14 cellular contexts compared by ENCODE assay signal in the genomic region with DNA sequence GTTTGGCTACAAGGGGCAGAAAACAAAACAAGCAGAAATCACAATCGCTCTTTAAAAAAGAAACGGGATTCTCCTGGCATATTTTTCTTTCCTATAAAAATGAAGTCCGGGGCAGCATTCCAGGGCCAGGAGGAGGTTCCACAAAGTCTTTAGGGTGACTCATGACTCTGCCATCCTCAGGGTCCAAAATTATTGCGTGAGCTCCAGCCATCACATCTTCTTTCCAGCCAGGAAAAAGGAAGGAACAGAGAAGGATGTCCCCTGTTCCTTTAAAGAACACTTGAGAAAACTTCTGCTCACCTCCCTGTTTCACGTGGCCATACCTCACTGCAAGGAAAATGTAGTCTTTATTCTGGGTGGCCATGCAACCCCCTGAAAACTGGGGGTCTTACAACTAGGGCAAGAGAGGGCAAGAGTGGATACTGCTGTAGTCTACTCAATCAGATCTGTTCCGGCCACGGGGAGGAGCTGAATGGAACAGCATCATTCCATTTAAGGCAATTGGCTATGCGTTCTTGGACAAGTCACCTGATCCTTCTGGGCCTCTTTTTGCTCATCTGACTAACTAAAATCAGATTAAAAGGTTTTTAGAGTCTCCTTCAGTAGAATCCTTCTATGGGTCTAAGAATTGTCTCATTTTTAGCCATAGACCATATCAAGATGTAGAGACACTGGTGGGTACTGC. TPM values are rescaled to one million over a fixed set of nuclear protein-coding genes. Genes with fewer than 3 reads are reported as not detected.
DNase-seq lines count a peak whose midpoint lies in the region; ATAC-seq, FAIRE-seq and TF ChIP-seq lines count a peak whose summit lies in the region.
"Had no signal": no experiment of that assay in that cellular context is flagged by ENCODE, and none has a peak within 500 bp of the region (broad histone marks: within the 10 kb centered on the region; RNA-seq: fewer than 3 reads in every experiment).

No MANE protein-coding gene starts in this region.

- H3K36me3 Mint-ChIP-seq in IgD-negative memory B cell: no peaks in the 10 kb centered on the region
- H3K36me3 Mint-ChIP-seq in stimulated activated naive CD8-positive, alpha-beta T cell treated with anti-CD3 and anti-CD28 coated beads, Interleukin-15, Interleukin-2, amounts not matched to agents 100 ng/mL and 50 ng/mL, for 24 hours (ENCODE audit: low read depth): no peaks in the 10 kb centered on the region
- H3K36me3 Mint-ChIP-seq in chondrocyte (ENCODE audit: low read depth): no peaks in the 10 kb centered on the region

- H3K4me1 ChIP-seq in H1 (replicated peaks in 1 of 4; ENCODE audit: control insufficient read depth in 3 of 4, insufficient read depth in 4 of 4, low read length in 3 of 4): peaks cover 0 to 16% (median 10%) of the 10 kb centered on the region in 4 experiments; a peak in 6 of 7 replicates
- H3K4me1 ChIP-seq: pancreas had no signal

- H3K79me2 ChIP-seq in H1 (ENCODE audit: control insufficient read depth in 1 of 2, insufficient read depth in 2 of 2, low read length in 2 of 2): no peaks in the 10 kb centered on the region

- H3K27me3 Mint-ChIP-seq in IgD-negative memory B cell: peaks cover 6% of the 10 kb centered on the region
- no peaks in the 10 kb centered on the region for H3K27me3 Mint-ChIP-seq in stimulated activated naive CD8-positive, alpha-beta T cell treated with anti-CD3 and anti-CD28 coated beads, Interleukin-15, Interleukin-2, amounts not matched to agents 100 ng/mL and 50 ng/mL, for 24 hours
- peaks cover 9% of the 10 kb centered on the region for H3K27me3 Mint-ChIP-seq in chondrocyte (ENCODE audit: low read depth)

- H3K4me3 ChIP-seq in H1 (ENCODE audit: extremely low read depth in 1 of 4, insufficient read depth in 2 of 4, low read depth in 3 of 4, low read length in 4 of 4): no peak overlapping the region
- H3K4me3 ChIP-seq: dorsolateral prefrontal cortex, pancreas, upper lobe of left lung had no signal

- H3K4ac ChIP-seq in H1 (replicated peaks; ENCODE audit: insufficient read length, low read depth, low read length): no peak overlapping the region

- H3K79me1 ChIP-seq in H1 (ENCODE audit: low read depth, low read length): no peaks in the 10 kb centered on the region

- H2AFZ ChIP-seq in H1 (ENCODE audit: low read length): no peak overlapping the region

- H3K27ac Mint-ChIP-seq in IgD-negative memory B cell (peak overlapping the region in 2 of 3 donors; percentile 47 to 91), chondrocyte (ENCODE audit: unreplicated experiment) (no peak overlapping the region)
- H3K27ac Mint-ChIP-seq in stimulated activated naive CD8-positive, alpha-beta T cell treated with anti-CD3 and anti-CD28 coated beads, Interleukin-15, Interleukin-2, amounts not matched to agents 100 ng/mL and 50 ng/mL, for 24 hours: peak overlapping the region; percentile 26

- H3K18ac ChIP-seq in H1 (ENCODE audit: extremely low read depth, low read length): no peak overlapping the region; the same call in 1 of the 2 replicates

- WGBS in H1 (ENCODE audit: extremely low coverage in 1 of 2, insufficient coverage in 1 of 2, insufficient read length in 1 of 2, insufficient replicate concordance in 2 of 2, low coverage in 1 of 2, low lambda C conversion rate in 2 of 2, missing lambda C conversion rate in 1 of 2), 2 experiments: 87% methylated on average over 8 of the region's 8 CpGs; no CpG with 5 or more reads in 1 of the 2 experiments

- no peaks in the 10 kb centered on the region for H3K27me3 ChIP-seq in H1 (replicated peaks in 1 of 4; ENCODE audit: control insufficient read depth in 3 of 4, extremely low read depth in 1 of 4, insufficient read depth in 3 of 4, low read length in 3 of 4)
- H3K27me3 ChIP-seq: pancreas, upper lobe of left lung had no signal

- no peak overlapping the region for H2BK120ac ChIP-seq in H1 (replicated peaks; ENCODE audit: low read depth, low read length)

- no peaks in the 10 kb centered on the region for H4K20me1 ChIP-seq in H1 (replicated peaks in 1 of 2; ENCODE audit: control insufficient read depth in 1 of 2, insufficient read depth in 2 of 2, low read length in 2 of 2)

- no peak overlapping the region for H3K23ac ChIP-seq in H1 (ENCODE audit: insufficient read length)

- H3K9me3 ChIP-seq in H1 (ENCODE audit: insufficient read depth in 2 of 2, low read depth in 1 of 2, low read length in 1 of 2): no peaks in the 10 kb centered on the region
- H3K9me3 ChIP-seq: pancreas, upper lobe of left lung had no signal

- H2BK20ac ChIP-seq in H1 (ENCODE audit: low read length): no peak overlapping the region

- TF ChIP-seq POLR2A in H1 (IDR thresholded peaks at IDR 0.05; ENCODE audit: control extremely low read depth in 1 of 2, low read depth in 2 of 2, low read length in 2 of 2): no peak

- CTCF ChIA-PET in H1 (lab: Charles Lee; ENCODE audit: partially characterized antibody): interaction anchor here (0.6 to 5.3 kb wide), 5 partner anchors 11 to 960 kb away, joined by 3 to 23 read pairs (median 4); no protein-coding TSS in a partner anchor

- H4K5ac ChIP-seq in H1 (ENCODE audit: insufficient read length, low read depth, low read length): no peak overlapping the region

- TF ChIP-seq RAD21 in H1 (IDR thresholded peaks at IDR 0.05 in 1 of 2, conservative IDR thresholded peaks at IDR 0.05 in 1 of 2; ENCODE audit: low read depth in 2 of 2, low read length in 2 of 2): no peak

- H3K14ac ChIP-seq in H1 (ENCODE audit: insufficient read length): no peak overlapping the region

- peak overlapping the region; percentile 38 to 91 (median 78) for H3K4me3 Mint-ChIP-seq in IgD-negative memory B cell
- peak overlapping the region; percentile 39 for H3K4me3 Mint-ChIP-seq in stimulated activated naive CD8-positive, alpha-beta T cell treated with anti-CD3 and anti-CD28 coated beads, Interleukin-15, Interleukin-2, amounts not matched to agents 100 ng/mL and 50 ng/mL, for 24 hours
- H3K4me3 Mint-ChIP-seq in chondrocyte (ENCODE audit: unreplicated experiment): no peak overlapping the region

- H3K56ac ChIP-seq in H1 (replicated peaks; ENCODE audit: insufficient read length, low read depth, low read length): no peak overlapping the region

- no peak for FAIRE-seq in H1 (lab: Jason Lieb, UNC)
- FAIRE-seq: pancreas had no signal

- DNase-seq in cardiac septum (ENCODE audit: low spot score) (peak; percentile 56), left cardiac atrium (no peak), H1 (ENCODE audit: low read depth in 1 of 2, low spot score in 2 of 2) (no peak), chondrocyte (ENCODE audit: low spot score) (no peak), GM19238 (ENCODE audit: insufficient read length, low spot score) (no peak), dedifferentiated amniotic fluid mesenchymal stem cell (ENCODE audit: extremely low spot score) (no peak)
- DNase-seq: anterior cingulate cortex, PC-3, upper lobe of left lung had no signal

- no peak overlapping the region for H4K91ac ChIP-seq in H1 (replicated peaks; ENCODE audit: insufficient read length, low read length)

- no peak for ATAC-seq in left cardiac atrium
- ATAC-seq: pancreas, PC-3 had no signal

- H3K27ac ChIP-seq in H1 (ENCODE audit: low read depth, low read length): no peak overlapping the region
- H3K27ac ChIP-seq: dorsolateral prefrontal cortex, pancreas, upper lobe of left lung had no signal

- H2AK5ac ChIP-seq in H1 (ENCODE audit: low read depth, low read length): no peak overlapping the region

- H4K8ac ChIP-seq in H1 (ENCODE audit: extremely low read depth, insufficient read depth, low read length): no peak overlapping the region

- POLR2A ChIA-PET in H1 (lab: Charles Lee; ENCODE audit: partially characterized antibody): interaction anchor here (1.4 kb wide), 1 partner anchor 86 kb away, joined by 3 read pairs; no protein-coding TSS in a partner anchor

- TF ChIP-seq CTCF in H1 (IDR thresholded peaks at IDR 0.05; ENCODE audit: control extremely low read depth in 1 of 3, insufficient read depth in 1 of 3, low read depth in 1 of 3, low read length in 3 of 3) (no peak), chondrocyte (IDR thresholded peaks at IDR 0.05) (no peak)

- no peak overlapping the region for H2BK12ac ChIP-seq in H1 (ENCODE audit: low read depth, low read length)

- no peaks in the 10 kb centered on the region for H3K36me3 ChIP-seq in H1 (ENCODE audit: control insufficient read depth in 2 of 4, insufficient read depth in 4 of 4, low read length in 3 of 4)
- H3K36me3 ChIP-seq: pancreas, upper lobe of left lung had no signal

- H3K9ac ChIP-seq in H1 (replicated peaks in 1 of 4; ENCODE audit: extremely low read depth in 1 of 4, low read depth in 3 of 4, low read length in 3 of 4): no peak overlapping the region

- H3K9me3 Mint-ChIP-seq in IgD-negative memory B cell: no peaks in the 10 kb centered on the region
- no peaks in the 10 kb centered on the region for H3K9me3 Mint-ChIP-seq in stimulated activated naive CD8-positive, alpha-beta T cell treated with anti-CD3 and anti-CD28 coated beads, Interleukin-15, Interleukin-2, amounts not matched to agents 100 ng/mL and 50 ng/mL, for 24 hours
- peaks cover 4% of the 10 kb centered on the region for H3K9me3 Mint-ChIP-seq in chondrocyte (ENCODE audit: low read depth)

- TF ChIP-seq EP300 in H1 (IDR thresholded peaks at IDR 0.05; ENCODE audit: borderline replicate concordance in 1 of 2, low read depth in 2 of 2, low read length in 2 of 2): no peak

- H2BK5ac ChIP-seq in H1 (ENCODE audit: low read depth, low read length): no peak overlapping the region

- H2BK15ac ChIP-seq in H1 (ENCODE audit: low read length): peak overlapping the region; percentile 29; the same call in 1 of the 2 replicates

- no peak overlapping the region for H3K4me2 ChIP-seq in H1 (ENCODE audit: insufficient read depth in 1 of 2, low read depth in 2 of 2, low read length in 2 of 2)

- peaks cover 45 to 62% (median 53%) of the 10 kb centered on the region in 3 donors for H3K4me1 Mint-ChIP-seq in IgD-negative memory B cell
- peaks cover 50% of the 10 kb centered on the region for H3K4me1 Mint-ChIP-seq in stimulated activated naive CD8-positive, alpha-beta T cell treated with anti-CD3 and anti-CD28 coated beads, Interleukin-15, Interleukin-2, amounts not matched to agents 100 ng/mL and 50 ng/mL, for 24 hours (ENCODE audit: low read depth)
- H3K4me1 Mint-ChIP-seq in chondrocyte (ENCODE audit: low read depth): peaks cover 7% of the 10 kb centered on the region

- H3K23me2 ChIP-seq in H1 (ENCODE audit: low read depth, low read length): no peaks in the 10 kb centered on the region

- intact Hi-C loops in cardiac septum (cut with DNase I): no loop called here
- intact Hi-C loops in left cardiac atrium (cut with DNase I): no loop called here

RNA-seq across cellular contexts. Expression of gene CTCFL, which starts 49.4 kb away (rescaled TPM):
- total RNA-seq in cardiac septum (not detected), left cardiac atrium (not detected), chondrocyte (not detected in 3 replicates)
- polyA plus RNA-seq in IgD-negative memory B cell (not detected), H1 (2011; rRNA removed) (0.30 and 0.75 TPM in 2 replicates)
- 0.80 and 0.82 TPM in 2 replicates for total RNA-seq in H1 (2021; fragmentation: NEBNext Ultra II Directional; extraction: Animal tissue kit (Norgen Biotek cat#: 25700))
- polyA plus RNA-seq in H1 (2011; cell fraction: cytosol; rRNA removed): 1.0 TPM
- 1.0 TPM for polyA plus RNA-seq in H1 (2011; cell fraction: nucleus; rRNA removed)
- polyA plus RNA-seq in H1 (2012, experiment 1 of 2): 0.13 to 0.45 TPM (median 0.32 TPM) in 4 replicates
- polyA plus RNA-seq in H1 (2012, experiment 2 of 2): not detected
- polyA plus RNA-seq in H1 (2013, experiment 1 of 2): 0.59 TPM
- polyA plus RNA-seq in H1 (2013, experiment 2 of 2): 0.48 TPM
- 0.73 and 2.3 TPM in 2 replicates for polyA minus RNA-seq in H1 (2011; rRNA and poly(A)+ RNA removed)
- polyA minus RNA-seq in H1 (2011; cell fraction: cytosol; rRNA and poly(A)+ RNA removed): 2.2 TPM
- 1.3 TPM for polyA minus RNA-seq in H1 (2011; cell fraction: nucleus; rRNA and poly(A)+ RNA removed)
- total RNA-seq: PC-3 had no signal
- polyA plus RNA-seq: AG04450, pancreas had no signal
